In genomic region chr3:150022406-150023238, GRCh38 we compare ENCODE assay signal across 8 cellular contexts. TPM values are rescaled to one million over a fixed set of nuclear protein-coding genes. Genes with fewer than 3 reads are reported as not detected.
A peak's percentile ranks its signal among the peaks of the same experiment; 100 is the strongest.
DNase-seq lines count a peak whose midpoint lies in the region; ATAC-seq and TF ChIP-seq lines count a peak whose summit lies in the region.

No MANE protein-coding gene starts in this region.

- no peak overlapping the region for H3K4me3 ChIP-seq in transverse colon

- DNase-seq in NCI-H2081 (lab: John Stamatoyannopoulos, UW) (peak; percentile 14 to 20), NCI-H2081 treated with DMSO at 0.1 percent for 48 hours (lab: John Stamatoyannopoulos, UW) (no peak), amniotic stem cell (lab: John Stamatoyannopoulos, UW) (peak; percentile 22), transverse colon (peak; percentile 41), NCI-H2029 (lab: John Stamatoyannopoulos, UW) (no peak), caudate nucleus (lab: John Stamatoyannopoulos, UW) (no peak)

- 71% methylated on average over 8 of the region's 8 CpGs; no CpG with 5 or more reads in 1 of the 2 donors for WGBS in transverse colon (ENCODE audit: low coverage in 1 of 2), 2 donors

- peak; percentile 71 for ATAC-seq in HG03457 (IDR thresholded peaks at IDR 0.05; ENCODE audit: unreplicated experiment)
- no peak for ATAC-seq in GM18519 (IDR thresholded peaks at IDR 0.05; ENCODE audit: low FRiP score, unreplicated experiment)

- no peak overlapping the region for H3K27ac ChIP-seq in transverse colon
- no peak overlapping the region for H3K27ac ChIP-seq in caudate nucleus (ENCODE audit: low read depth, low read length)

- no peak for TF ChIP-seq POLR2A in transverse colon (IDR thresholded peaks at IDR 0.05)

- TF ChIP-seq EP300 in transverse colon (IDR thresholded peaks at IDR 0.05; ENCODE audit: low read depth), result no peak

- no peak for TF ChIP-seq CTCF in transverse colon (IDR thresholded peaks at IDR 0.05)

- H3K4me1 ChIP-seq in transverse colon, result no peaks in the 10 kb centered on the region

- in situ Hi-C loops in transverse colon (cut with MboI; ENCODE audit: low pct_ligation_motif_present in 1 of 4, low pct_unique_long_range_greater_than_20kb in 1 of 4, low sequenced_read_pairs in 3 of 4), result no loop called here

- H3K27me3 ChIP-seq in transverse colon, result no peaks in the 10 kb centered on the region

- H3K9me3 ChIP-seq in transverse colon, result peaks cover 5 to 12% of the 10 kb centered on the region in 2 donors

- H3K36me3 ChIP-seq in transverse colon, result no peaks in the 10 kb centered on the region

- intact Hi-C loops in transverse colon (cut with DNase I; ENCODE audit: low total_unique reads), result no loop called here

RNA-seq across cellular contexts. Expression of gene PFN2, which starts 51.9 kb away (rescaled TPM):
- total RNA-seq in transverse colon, result 10 to 100 TPM; 14.1 to 49.1 (median 42.6) TPM

Comparison
In these comparisons a context has a peak if more than half of its experiments do, and no peak if none do; other contexts are left out.
1. DNase-seq: peak in NCI-H2081 (2 of 2), amniotic stem cell (single experiment) and transverse colon (single experiment); none in NCI-H2081 treated with DMSO at 0.1 percent for 48 hours (single experiment), NCI-H2029 (single experiment) and caudate nucleus (0 of 61).